Comparison of ENCODE assay signal across 18 cellular contexts in genomic region chr3:76307556-76307955, GRCh38.
"Had no signal": no experiment of that assay in that cellular context is flagged by ENCODE, and none has a peak within 500 bp of the region (broad histone marks: within the 10 kb centered on the region; RNA-seq: fewer than 3 reads in every experiment).

No MANE protein-coding gene starts in this region.

- H3K4me3 Mint-ChIP-seq: activated naive CD4-positive, alpha-beta T cell treated with anti-CD3 and anti-CD28 coated beads for 36 hours; activated naive CD8-positive, alpha-beta T cell treated with anti-CD3 and anti-CD28 coated beads, Interleukin-2, amount 50 U/mL, for 24 hours had no signal

- H3K4me3 ChIP-seq: colonic mucosa, esophagus muscularis mucosa, heart left ventricle, lower lobe of right lung, right lobe of liver, stomach, testis had no signal

- H3K36me3 ChIP-seq: colonic mucosa, esophagus muscularis mucosa, heart left ventricle, lower lobe of right lung, right lobe of liver, stomach had no signal

- H3K4me1 Mint-ChIP-seq: activated naive CD8-positive, alpha-beta T cell treated with anti-CD3 and anti-CD28 coated beads, Interleukin-2, amount 50 U/mL, for 24 hours had no signal

- H3K9me3 ChIP-seq: colonic mucosa, esophagus muscularis mucosa, lower lobe of right lung, right lobe of liver, testis had no signal

- FAIRE-seq: islet of Langerhans had no signal

- ATAC-seq: activated naive CD8-positive, alpha-beta T cell treated with anti-CD3 and anti-CD28 coated beads, Interleukin-2, amount 50 U/mL, for 24 hours; heart left ventricle; left colon; lower lobe of right lung; right lobe of liver had no signal

- DNase-seq: activated CD4-positive, alpha-beta T cell treated with anti-CD3 and anti-CD28 coated beads, Interleukin-2, amount 50 U/mL, for 48 hours; activated naive CD4-positive, alpha-beta T cell treated with anti-CD3 and anti-CD28 coated beads for 36 hours; activated naive CD8-positive, alpha-beta T cell treated with anti-CD3 and anti-CD28 coated beads, Interleukin-2, amount 50 U/mL, for 24 hours; activated T-cell treated with anti-CD3 and anti-CD28 coated beads, Interleukin-2, amount 50 U/mL, for 1 hour; colonic mucosa; heart left ventricle; left colon; lower lobe of right lung; midbrain; right lobe of liver; stimulated activated CD4-positive, alpha-beta T cell treated with anti-CD3 and anti-CD28 coated beads, Interleukin-1b, Interleukin-23, amount 100 ng/mL, for 48 hours; stomach; T-helper 1 cell; testis had no signal

- H3K27ac ChIP-seq: colonic mucosa, esophagus muscularis mucosa, heart left ventricle, lower lobe of right lung, right lobe of liver, stomach, testis, VCaP had no signal

- H3K27ac Mint-ChIP-seq: activated naive CD4-positive, alpha-beta T cell treated with anti-CD3 and anti-CD28 coated beads for 36 hours; activated naive CD8-positive, alpha-beta T cell treated with anti-CD3 and anti-CD28 coated beads, Interleukin-2, amount 50 U/mL, for 24 hours; activated T-helper 2 cell treated with anti-CD3 and anti-CD28 coated beads, Interferon-gamma antibody, Interleukin-2, Interleukin-4, amounts not matched to agents 10 μg/mL and 5 μg/mL and 100 μg/mL, durations not matched to agents 14 hours and 24 hours and 36 hours had no signal

- H3K27me3 ChIP-seq: colonic mucosa, esophagus muscularis mucosa, heart left ventricle, right lobe of liver, stomach, testis had no signal

- H3K4me1 ChIP-seq: colonic mucosa, esophagus muscularis mucosa, heart left ventricle, lower lobe of right lung, right lobe of liver, stomach, testis had no signal

- H3K27me3 Mint-ChIP-seq: activated naive CD8-positive, alpha-beta T cell treated with anti-CD3 and anti-CD28 coated beads, Interleukin-2, amount 50 U/mL, for 24 hours had no signal
